ENCODE assay signal across 8 cellular contexts in genomic region chr10:15168781-15169554, GRCh38. TPM values are rescaled to one million over a fixed set of nuclear protein-coding genes. Genes with fewer than 3 reads are reported as not detected.
A peak's percentile ranks its signal among the peaks of the same experiment; 100 is the strongest.
DNase-seq lines count a peak whose midpoint lies in the region; ATAC-seq and TF ChIP-seq lines count a peak whose summit lies in the region.

No MANE protein-coding gene starts in this region.

- no peaks in the 10 kb centered on the region for H3K36me3 Mint-ChIP-seq in T-helper 1 cell treated with Interleukin-12 subunit alpha and Interleukin-12 subunit beta and Interleukin-4 antibody, amounts not matched to agents 30 μg/mL and 1 μg/mL, for 36 hours (ENCODE audit: low read depth)

- peak overlapping the region; percentile 91 for H3K27ac Mint-ChIP-seq in T-helper 1 cell treated with Interleukin-12 subunit alpha and Interleukin-12 subunit beta and Interleukin-4 antibody, amounts not matched to agents 30 μg/mL and 1 μg/mL, for 36 hours

- H3K4me1 Mint-ChIP-seq in T-helper 1 cell treated with Interleukin-12 subunit alpha and Interleukin-12 subunit beta and Interleukin-4 antibody, amounts not matched to agents 30 μg/mL and 1 μg/mL, for 36 hours (ENCODE audit: low read depth), result peaks cover 39% of the 10 kb centered on the region

- peak overlapping the region; percentile 31 for H3K4me3 ChIP-seq in upper lobe of right lung

- H3K9me3 ChIP-seq in upper lobe of right lung, result no peaks in the 10 kb centered on the region

- peaks cover 23% of the 10 kb centered on the region for H3K4me1 ChIP-seq in upper lobe of right lung

- ATAC-seq in HG02642 (IDR thresholded peaks at IDR 0.05; ENCODE audit: poor library complexity, unreplicated experiment) (peak; percentile 47), left cardiac atrium (peak; percentile 89 to 91), upper lobe of right lung (peak; percentile 95)

- H3K27me3 ChIP-seq in upper lobe of right lung, result no peaks in the 10 kb centered on the region

- H3K27ac ChIP-seq in upper lobe of right lung, result peak overlapping the region; percentile 71

- TF ChIP-seq CTCF in GM10266 (IDR thresholded peaks at IDR 0.05; ENCODE audit: control insufficient read depth, insufficient read depth, low read depth, missing control alignments) (no peak), upper lobe of right lung (IDR thresholded peaks at IDR 0.05) (no peak)

- peak overlapping the region; percentile 82 for H3K4me3 Mint-ChIP-seq in T-helper 1 cell treated with Interleukin-12 subunit alpha and Interleukin-12 subunit beta and Interleukin-4 antibody, amounts not matched to agents 30 μg/mL and 1 μg/mL, for 36 hours

- no peaks in the 10 kb centered on the region for H3K36me3 ChIP-seq in upper lobe of right lung

- no peaks in the 10 kb centered on the region for H3K9me3 Mint-ChIP-seq in T-helper 1 cell treated with Interleukin-12 subunit alpha and Interleukin-12 subunit beta and Interleukin-4 antibody, amounts not matched to agents 30 μg/mL and 1 μg/mL, for 36 hours

- peaks cover 3% of the 10 kb centered on the region for H3K27me3 Mint-ChIP-seq in T-helper 1 cell treated with Interleukin-12 subunit alpha and Interleukin-12 subunit beta and Interleukin-4 antibody, amounts not matched to agents 30 μg/mL and 1 μg/mL, for 36 hours (ENCODE audit: low read depth)

- DNase-seq in GM10266 (ENCODE audit: extremely low spot score), result peak; percentile 99
- DNase-seq in NCI-H1105 treated with DMSO at 0.1 percent for 48 hours (lab: John Stamatoyannopoulos, UW), result peak; percentile 66
- DNase-seq in amniotic stem cell (lab: John Stamatoyannopoulos, UW), result peak; percentile 95
- DNase-seq in left cardiac atrium, result peak; percentile 96
- peak; percentile 83 for DNase-seq in pulmonary artery endothelial cell (ENCODE audit: low read depth, low spot score)
- peak; percentile 98 for DNase-seq in upper lobe of right lung

- intact Hi-C loops in left cardiac atrium (cut with DNase I), result no loop called here
- intact Hi-C loops in upper lobe of right lung (cut with DNase I), result no loop called here

RNA-seq across cellular contexts. Expression of gene NMT2, which starts 0.5 kb away (rescaled TPM):
- total RNA-seq in left cardiac atrium (10 to 100 TPM; 14.0 to 15.8 TPM), pulmonary artery endothelial cell (55.7 and 62.2 TPM in 2 replicates), upper lobe of right lung (12.4 TPM)

Comparison
In these comparisons a context has a peak if more than half of its experiments do, and no peak if none do; other contexts are left out.
1. Peak in every context shown above with its lines: DNase-seq, ATAC-seq, H3K4me3 ChIP-seq and H3K27ac ChIP-seq.